Comparison of ENCODE assay signal across 12 cellular contexts in the genomic region with DNA sequence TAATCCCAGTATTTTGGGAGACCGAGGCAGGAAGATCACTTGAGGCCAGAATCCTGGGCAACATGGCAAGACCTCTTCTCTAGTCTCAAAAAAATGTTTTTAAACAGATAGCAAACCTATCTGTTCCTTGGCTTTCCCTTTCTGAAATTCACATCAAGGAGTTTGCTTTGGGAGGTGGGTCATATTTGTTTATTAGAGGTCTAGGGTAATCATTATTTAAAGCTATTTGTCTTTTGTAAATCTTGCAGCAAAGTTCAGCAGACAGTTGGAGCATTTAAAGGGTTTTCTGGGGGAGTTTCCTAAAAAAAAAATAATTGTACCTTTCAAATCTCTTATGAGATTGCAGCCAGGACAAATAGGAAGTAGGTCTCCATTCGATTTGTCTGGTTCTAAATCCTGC. TPM values are rescaled to one million over a fixed set of nuclear protein-coding genes. Genes with fewer than 3 reads are reported as not detected.
"Had no signal": no experiment of that assay in that cellular context is flagged by ENCODE, and none has a peak within 500 bp of the region (broad histone marks: within the 10 kb centered on the region; RNA-seq: fewer than 3 reads in every experiment).

No MANE protein-coding gene starts in this region.

- H3K9ac ChIP-seq: GM23248 had no signal

- H3K27ac ChIP-seq: GM23248 had no signal

- H3K4me3 ChIP-seq: GM23248, GM23338, HAP-1 had no signal

- H3K4me1 ChIP-seq: HAP-1 had no signal

- H3K9me3 ChIP-seq: HAP-1 had no signal

- ATAC-seq: GM23338, HCT116 had no signal

- H2AFZ ChIP-seq: GM23248, GM23338 had no signal

- H3K4me2 ChIP-seq: GM23338 had no signal

- DNase-seq: GM23248, GOT3, H7, H9, HCEC 1CT, HFFc6 had no signal

- FAIRE-seq: H1, H54 had no signal

RNA-seq across cellular contexts. Expression of a gene that starts 49.0 kb away (rescaled TPM):
- total RNA-seq: H4 had no signal
